ENCODE assay signal across 20 cellular contexts in the genomic region with DNA sequence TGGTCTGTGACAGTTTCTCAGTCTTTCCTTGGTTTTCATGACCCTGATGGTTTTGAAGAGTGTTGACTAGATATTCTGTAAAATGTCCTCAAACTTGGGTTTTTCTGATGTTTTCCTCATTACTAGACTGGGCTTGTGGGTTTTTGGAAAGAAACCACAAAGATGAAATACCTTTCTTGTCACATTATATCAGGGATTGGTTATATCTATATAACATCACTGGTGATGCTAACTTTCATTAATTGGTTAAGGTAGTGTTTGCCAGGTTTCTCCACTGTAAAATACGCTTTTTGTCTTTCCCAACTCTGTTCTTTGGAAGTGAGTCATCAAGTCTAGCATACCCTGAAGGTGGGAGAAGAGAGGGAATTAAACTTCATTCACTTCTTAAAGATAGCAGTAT. TPM values are rescaled to one million over a fixed set of nuclear protein-coding genes. Genes with fewer than 3 reads are reported as not detected.
"Had no signal": no experiment of that assay in that cellular context is flagged by ENCODE, and none has a peak within 500 bp of the region (broad histone marks: within the 10 kb centered on the region; RNA-seq: fewer than 3 reads in every experiment).

No MANE protein-coding gene starts in this region.

- H3K79me2 ChIP-seq: hepatocyte had no signal

- DNase-seq: activated CD4-positive, CD25-positive, alpha-beta regulatory T cell treated with anti-CD3 and anti-CD28 coated beads, Interleukin-2, amount 50 U/mL, for 72 hours; activated naive CD4-positive, alpha-beta T cell treated with Interleukin-2 at 50 U/mL for 16 hours; activated naive CD8-positive, alpha-beta T cell treated with anti-CD3 and anti-CD28 coated beads, Interleukin-2, amount 50 U/mL, for 24 hours; body of pancreas; effector memory CD8-positive, alpha-beta T cell; kidney; left ventricle myocardium inferior; mesenchymal stem cell; small intestine; stimulated activated CD4-positive, alpha-beta T cell treated with anti-CD3 and anti-CD28 coated beads, Interleukin-4, amount 100 ng/mL, for 24 hours; stimulated activated naive CD4-positive, alpha-beta T cell; substantia nigra had no signal

- H3K27ac ChIP-seq: body of pancreas, epithelial cell of prostate, hepatocyte, left ventricle myocardium inferior, right atrium auricular region, tibial nerve, vagina had no signal

- H3K4me2 ChIP-seq: hepatocyte had no signal

- H3K9me3 ChIP-seq: body of pancreas, vagina had no signal

- ATAC-seq: activated naive CD8-positive, alpha-beta T cell treated with anti-CD3 and anti-CD28 coated beads, Interleukin-2, amount 50 U/mL, for 24 hours; activated T-helper 17 cell treated with anti-CD3 and anti-CD28 coated beads, Interleukin-2, amount 50 U/mL, for 72 hours; body of pancreas; effector memory CD8-positive, alpha-beta T cell; natural killer cell treated with Interleukin-12 subunit alpha and Interleukin-12 subunit beta and Interleukin-15 and Interleukin-18, amount 100 ng/mL, for 72 hours had no signal

- H3K36me3 ChIP-seq: left ventricle myocardium inferior, right atrium auricular region, tibial nerve, vagina had no signal

- H3K4me3 ChIP-seq: body of pancreas, hepatocyte, left ventricle myocardium inferior, right atrium auricular region, tibial nerve, vagina had no signal

- H3K27me3 ChIP-seq: hepatocyte, right atrium auricular region, tibial nerve, vagina had no signal

- H3K4me1 ChIP-seq: body of pancreas, left ventricle myocardium inferior, right atrium auricular region, tibial nerve, vagina had no signal

- FAIRE-seq: kidney, small intestine had no signal

- H2AFZ ChIP-seq: hepatocyte had no signal

RNA-seq across cellular contexts. Expression of a gene that starts 3.3 kb away (rescaled TPM):
- total RNA-seq: body of pancreas, posterior vena cava, vagina had no signal
